Comparison of ENCODE assay signal across 8 cellular contexts in the genomic region with DNA sequence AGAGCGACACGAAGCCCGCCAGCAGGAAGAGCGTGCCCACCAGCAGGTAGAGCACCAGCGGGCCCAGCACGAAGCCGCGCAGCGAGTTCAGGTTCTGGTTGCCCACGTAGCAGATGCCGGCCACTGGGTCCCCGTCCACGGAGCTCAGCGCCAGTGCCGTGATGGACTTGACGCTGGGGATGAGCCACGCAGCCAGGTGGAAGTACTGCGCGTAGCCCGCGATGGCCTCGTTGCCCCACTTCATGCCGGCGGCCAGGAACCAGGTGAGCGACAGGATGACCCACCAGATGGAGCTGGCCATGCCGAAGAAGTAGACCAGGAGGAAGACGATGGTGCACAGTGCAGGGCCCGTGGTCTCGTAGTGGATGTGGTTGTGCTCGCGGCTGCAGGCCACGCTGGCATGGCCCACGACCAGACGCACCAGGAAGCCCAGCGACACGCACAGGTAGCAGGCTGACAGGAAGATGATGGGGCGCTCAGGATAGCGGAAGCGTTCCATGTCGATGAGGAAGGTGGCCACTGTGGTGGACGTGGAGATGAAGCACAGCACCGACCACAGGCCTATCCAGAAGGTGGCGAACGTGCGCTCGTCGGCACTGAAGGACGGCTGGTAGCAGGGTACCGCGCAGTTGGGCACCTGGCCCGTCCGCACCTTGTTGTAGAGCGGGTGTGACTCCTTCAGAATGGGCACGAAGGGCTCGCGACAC. TPM values are rescaled to one million over a fixed set of nuclear protein-coding genes. Genes with fewer than 3 reads are reported as not detected.
A peak's percentile ranks its signal among the peaks of the same experiment; 100 is the strongest.
DNase-seq lines count a peak whose midpoint lies in the region; ATAC-seq, FAIRE-seq and TF ChIP-seq lines count a peak whose summit lies in the region.

No MANE protein-coding gene starts in this region.

- FAIRE-seq in small intestine (lab: Jason Lieb, UNC) = no peak

- DNase-seq in A673 (ENCODE audit: low spot score) (peak; percentile 35), adrenal gland (peak; percentile 32 to 72 (median 43)), small intestine (peak; percentile 78), H4 (ENCODE audit: low spot score) (no peak)

- H3K9me3 ChIP-seq in A673 (ENCODE audit: low read depth, low read length, poor library complexity, severe bottlenecking) (no peaks in the 10 kb centered on the region), HEK293 (ENCODE audit: control insufficient read depth, insufficient read depth, low read depth, low read length) (no peaks in the 10 kb centered on the region), adrenal gland (replicated peaks in 1 of 3) (no peaks in the 10 kb centered on the region), iPS-20b (ENCODE audit: insufficient read depth, low read depth, low read length) (no peaks in the 10 kb centered on the region), small intestine (ENCODE audit: control insufficient read depth, low read depth) (no peaks in the 10 kb centered on the region)

- H3K9ac ChIP-seq in iPS-20b (ENCODE audit: low read depth, low read length) = peak overlapping the region; percentile 77; the same call in 1 of the 2 replicates

- POLR2A ChIA-PET in A673 (lab: Charles Lee; ENCODE audit: low non-redundant PET) (no interaction called here), HEK293 (lab: Yijun Ruan, JAX) (no interaction called here)

- H3K4me3 ChIP-seq in A673 (ENCODE audit: low read depth, low read length, poor library complexity, severe bottlenecking) = peak overlapping the region; percentile 65
- no peak overlapping the region for H3K4me3 ChIP-seq in HEK293 (ENCODE audit: low read depth, low read length)
- peak overlapping the region in 2 of 4 donors; percentile 49 to 62 for H3K4me3 ChIP-seq in adrenal gland
- H3K4me3 ChIP-seq in iPS-20b (ENCODE audit: low read length) = peak overlapping the region; percentile 85
- peak overlapping the region in 1 of 2 donors; percentile 99 for H3K4me3 ChIP-seq in small intestine (ENCODE audit: low read depth in 1 of 2, low read length in 2 of 2)

- TF ChIP-seq POLR2A in adrenal gland (IDR thresholded peaks at IDR 0.05) (no peak), GM18505 (IDR thresholded peaks at IDR 0.05; ENCODE audit: borderline replicate concordance, extremely low read depth, insufficient read depth, insufficient read length) (no peak)

- intact Hi-C loops in A673 (cut with micrococcal nuclease; ENCODE audit: unreplicated experiment) (loop anchor here (2.0 to 5.0 kb wide), 3 partner anchors 140 to 305 kb away; a partner anchor contains a TSS), adrenal gland (cut with DNase I) (loop anchor here (5.0 to 10.0 kb wide), 2 partner anchors 267 to 270 kb away; no protein-coding TSS in a partner anchor)

- H3K27ac ChIP-seq in A673 (ENCODE audit: low read depth, low read length, poor library complexity, severe bottlenecking) (no peak overlapping the region), HEK293 (ENCODE audit: extremely low read depth, low read depth, low read length) (no peak overlapping the region), adrenal gland (peak overlapping the region in 3 of 5 donors; percentile 77 to 82 (median 81)), iPS-20b (ENCODE audit: low read length) (no peak overlapping the region), small intestine (ENCODE audit: low read depth in 1 of 2, low read length in 1 of 2) (peak overlapping the region; percentile 83 to 99)

- H3K27me3 ChIP-seq in A673 (replicated peaks; ENCODE audit: insufficient read depth, low read depth, low read length, poor library complexity) (no peaks in the 10 kb centered on the region), adrenal gland (no peaks in the 10 kb centered on the region), iPS-20b (ENCODE audit: insufficient read depth, low read length) (peaks cover 47% of the 10 kb centered on the region), small intestine (ENCODE audit: control insufficient read depth in 2 of 2, insufficient read depth in 2 of 2, low read length in 2 of 2) (no peaks in the 10 kb centered on the region)

- CTCF ChIA-PET in A673 (lab: Charles Lee) = no interaction called here
- CTCF ChIA-PET in HEK293 (lab: Yijun Ruan, JAX) = no interaction called here

- peaks cover 10% of the 10 kb centered on the region for H3K4me1 ChIP-seq in A673 (ENCODE audit: insufficient read depth, low read length, poor library complexity, severe bottlenecking)
- H3K4me1 ChIP-seq in HEK293 (ENCODE audit: control insufficient read depth, insufficient read depth, low read length) = peaks cover 24% of the 10 kb centered on the region
- peaks cover 22 to 46% of the 10 kb centered on the region in 2 donors for H3K4me1 ChIP-seq in adrenal gland (replicated peaks in 1 of 2)
- H3K4me1 ChIP-seq in iPS-20b (ENCODE audit: insufficient read depth, low read length) = peaks cover 41% of the 10 kb centered on the region
- peaks cover 0 to 4% of the 10 kb centered on the region in 2 donors for H3K4me1 ChIP-seq in small intestine (ENCODE audit: control insufficient read depth in 2 of 2, insufficient read depth in 1 of 2, low read depth in 1 of 2, low read length in 1 of 2)

- H3K36me3 ChIP-seq in A673 (ENCODE audit: insufficient read depth, low read length, poor library complexity, severe bottlenecking) = no peaks in the 10 kb centered on the region
- peaks cover 0 to 27% of the 10 kb centered on the region in 2 experiments; a peak in 1 of 3 replicates for H3K36me3 ChIP-seq in HEK293 (ENCODE audit: control insufficient read depth in 2 of 2, insufficient read depth in 1 of 2, low read length in 2 of 2)
- H3K36me3 ChIP-seq in adrenal gland (replicated peaks in 1 of 2) = peaks cover 0 to 20% of the 10 kb centered on the region in 2 donors
- peaks cover 48% of the 10 kb centered on the region for H3K36me3 ChIP-seq in iPS-20b (ENCODE audit: insufficient read depth, low read depth, low read length)
- peaks cover 0 to 10% of the 10 kb centered on the region in 2 donors for H3K36me3 ChIP-seq in small intestine (ENCODE audit: control insufficient read depth in 2 of 2, insufficient read depth in 2 of 2, low read length in 2 of 2)

- ATAC-seq in GM18505 (IDR thresholded peaks at IDR 0.05; ENCODE audit: unreplicated experiment) = no peak
- no peak for ATAC-seq in HG02623 (IDR thresholded peaks at IDR 0.05; ENCODE audit: unreplicated experiment)

- TF ChIP-seq CTCF in A673 (conservative IDR thresholded peaks at IDR 0.05; ENCODE audit: low read depth, low read length) (peak; percentile 51), HEK293 (tag by site-specific recombination; IDR thresholded peaks at IDR 0.05) (0 out of 2 replicates have a peak, but pooled peaks have one; percentile 4), adrenal gland (IDR thresholded peaks at IDR 0.05) (peak in 4 of 6 experiments; percentile 16 to 38 (median 22))

- 59 to 86% (median 72%) methylated on average over 31 to 56 of the region's 56 CpGs for WGBS in adrenal gland, 4 donors
- 16 to 49% (median 37%) methylated on average over 56 of the region's 56 CpGs for WGBS in small intestine, 3 donors

- no TSS peak for BruUV-seq in A673 (replicated peaks; lab: Mats Ljungman, UMichigan)

TF ChIP-seq in HEK293, 187 proteins besides CTCF, POLR2A, EP300 and RAD21:
- TF ChIP-seq SCRT2 (tag by site-specific recombination; IDR thresholded peaks at IDR 0.05) (no peak), ZSCAN23 (tag by site-specific recombination; IDR thresholded peaks at IDR 0.05) (no peak)
- TF ChIP-seq, protein P1, sequence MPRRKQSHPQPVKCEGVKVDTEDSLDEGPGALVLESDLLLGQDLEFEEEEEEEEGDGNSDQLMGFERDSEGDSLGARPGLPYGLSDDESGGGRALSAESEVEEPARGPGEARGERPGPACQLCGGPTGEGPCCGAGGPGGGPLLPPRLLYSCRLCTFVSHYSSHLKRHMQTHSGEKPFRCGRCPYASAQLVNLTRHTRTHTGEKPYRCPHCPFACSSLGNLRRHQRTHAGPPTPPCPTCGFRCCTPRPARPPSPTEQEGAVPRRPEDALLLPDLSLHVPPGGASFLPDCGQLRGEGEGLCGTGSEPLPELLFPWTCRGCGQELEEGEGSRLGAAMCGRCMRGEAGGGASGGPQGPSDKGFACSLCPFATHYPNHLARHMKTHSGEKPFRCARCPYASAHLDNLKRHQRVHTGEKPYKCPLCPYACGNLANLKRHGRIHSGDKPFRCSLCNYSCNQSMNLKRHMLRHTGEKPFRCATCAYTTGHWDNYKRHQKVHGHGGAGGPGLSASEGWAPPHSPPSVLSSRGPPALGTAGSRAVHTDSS (tag by site-specific recombination; IDR thresholded peaks at IDR 0.05) = peak; percentile 47; the same call in 1 of the 2 replicates

RNA-seq across cellular contexts. Expression of a gene that starts 2.1 kb away (rescaled TPM):
- total RNA-seq in A673 (2021) = 0.86 and 1.8 TPM in 2 replicates
- total RNA-seq in adrenal gland = 10 to 100 TPM; 14.6 to 31.0 (median 21.3) TPM
- polyA plus RNA-seq in adrenal gland = 1 to 10 TPM; 4.2 to 7.1 (median 5.4) TPM
- polyA plus RNA-seq in small intestine = 10 to 100 TPM in 2 of 3 donors, 1 to 10 TPM in 1; 8.7 to 18.5 (median 10.3) TPM
- 2.3 and 2.8 TPM in 2 replicates for total RNA-seq in H4 (2014; rRNA removed; shearing (Covaris generic))

RNA-seq across cellular contexts. Expression of a gene that starts 56.2 kb away (rescaled TPM):
- total RNA-seq in A673 (2021) (8.7 and 12.8 TPM in 2 replicates), adrenal gland (10 to 100 TPM in 2 of 8 donors, 1 to 10 TPM in 6; 2.0 to 11.6 (median 6.6) TPM)
- polyA plus RNA-seq in adrenal gland (10 to 100 TPM in 1 of 3 donors, 1 to 10 TPM in 2; 3.9 to 13.3 (median 5.1) TPM), small intestine (10 to 100 TPM in 2 of 3 donors, 1 to 10 TPM in 1; 8.2 to 15.2 (median 15.1) TPM)
- total RNA-seq in H4 (2014; rRNA removed; shearing (Covaris generic)) = 1.6 and 3.3 TPM in 2 replicates

Comparison
In these comparisons a context has a peak if more than half of its experiments do, and no peak if none do; other contexts are left out.
1. H3K27ac ChIP-seq: peak in adrenal gland (3 of 5) and small intestine (2 of 2); none in A673 (single experiment), HEK293 (single experiment) and iPS-20b (single experiment).
2. Peak in every context shown above with its lines, with median percentiles within 50 percentile points of each other: CTCF ChIP-seq.